ENCODE assay signal across 8 cellular contexts in genomic region chr11:64996327-64996709, GRCh38. TPM values are rescaled to one million over a fixed set of nuclear protein-coding genes. Genes with fewer than 3 reads are reported as not detected.
DNase-seq lines count a peak whose midpoint lies in the region; ATAC-seq and TF ChIP-seq lines count a peak whose summit lies in the region.
"Had no signal": no experiment of that assay in that cellular context is flagged by ENCODE, and none has a peak within 500 bp of the region (broad histone marks: within the 10 kb centered on the region; RNA-seq: fewer than 3 reads in every experiment).

No MANE protein-coding gene starts in this region.

- no peaks in the 10 kb centered on the region for H3K36me3 Mint-ChIP-seq in endodermal cell (ENCODE audit: low read depth)

- peak overlapping the region; percentile 12 to 89; a peak in 2 of 4 replicates for H4K8ac ChIP-seq in IMR-90 (ENCODE audit: low read depth in 2 of 2, low read length in 2 of 2)

- no peaks in the 10 kb centered on the region for H3K9me3 Mint-ChIP-seq in endodermal cell

- H2AK5ac ChIP-seq in IMR-90 (ENCODE audit: low read depth, low read length), result peak overlapping the region; percentile 35; the same call in 1 of the 2 replicates

- peak overlapping the region; percentile 3 for H4K5ac ChIP-seq in IMR-90 (ENCODE audit: low read depth, low read length)

- peak overlapping the region; percentile 15; the same call in 1 of the 2 replicates for H3K9ac ChIP-seq in IMR-90 (ENCODE audit: low read depth, low read length)
- H3K9ac ChIP-seq in endodermal cell (ENCODE audit: extremely low read depth, low read length, poor library complexity, severe bottlenecking), result no peak overlapping the region

- no peak for TF ChIP-seq POLR2A in IMR-90 (IDR thresholded peaks at IDR 0.05; ENCODE audit: low read depth, low read length)
- no peak for TF ChIP-seq POLR2A in sigmoid colon (IDR thresholded peaks at IDR 0.05)

- H3K27me3 Mint-ChIP-seq in endodermal cell (ENCODE audit: insufficient read depth), result no peaks in the 10 kb centered on the region

- H2BK5ac ChIP-seq in IMR-90 (ENCODE audit: low read depth, low read length, poor library complexity, severe bottlenecking), result no peak overlapping the region

- TF ChIP-seq CTCF in IMR-90 (conservative IDR thresholded peaks at IDR 0.05; ENCODE audit: low read depth, low read length) (no peak), endodermal cell (conservative IDR thresholded peaks at IDR 0.05) (no peak), sigmoid colon (IDR thresholded peaks at IDR 0.05) (no peak)

- peak overlapping the region; percentile 67; the same call in 1 of the 2 replicates for H3K23ac ChIP-seq in IMR-90 (ENCODE audit: low read depth, low read length)

- H3K4me3 ChIP-seq in IMR-90 (ENCODE audit: insufficient read depth, low read depth, low read length), result peak overlapping the region; percentile 24; the same call in 1 of the 2 replicates
- no peak overlapping the region for H3K4me3 ChIP-seq in endodermal cell (ENCODE audit: low read length)
- H3K4me3 ChIP-seq in sigmoid colon, result peak overlapping the region; percentile 31 to 55 (median 50)

- BruUV-seq in IMR-90 (replicated peaks; lab: Mats Ljungman, UMichigan), result no TSS peak

- H3K27ac ChIP-seq in IMR-90 (ENCODE audit: insufficient read depth, low read length) (no peak overlapping the region), endodermal cell (ENCODE audit: low read depth, low read length) (no peak overlapping the region), sigmoid colon (peak overlapping the region; percentile 53 to 81 (median 76))

- H3K4ac ChIP-seq in IMR-90 (ENCODE audit: low read depth, low read length), result peak overlapping the region; percentile 81

- H3K4me1 ChIP-seq in IMR-90 (ENCODE audit: control insufficient read depth, insufficient read depth, low read length), result 0 out of 2 replicates have a peak, but pooled peaks cover 4% of the 10 kb centered on the region
- H3K4me1 ChIP-seq in endodermal cell (ENCODE audit: control insufficient read depth, insufficient read depth, low read length), result no peaks in the 10 kb centered on the region
- peaks cover 0 to 26% (median 17%) of the 10 kb centered on the region in 4 donors for H3K4me1 ChIP-seq in sigmoid colon

- peak overlapping the region; percentile 54 for H3K4me2 ChIP-seq in IMR-90 (ENCODE audit: low read depth, low read length)

- WGBS in IMR-90 (ENCODE audit: extremely low coverage in 2 of 2, insufficient read length in 1 of 2), 2 experiments, result no CpG with 5 or more reads among the region's 11 CpGs
- WGBS in endodermal cell (ENCODE audit: insufficient coverage in 1 of 2, insufficient read length in 1 of 2), 2 experiments, result 80% methylated on average over 7 to 11 of the region's 11 CpGs
- WGBS in sigmoid colon, 2 donors, result 9 to 36% methylated on average over 11 of the region's 11 CpGs

- H3K14ac ChIP-seq in IMR-90 (replicated peaks; ENCODE audit: low read depth, low read length), result peak overlapping the region; percentile 29

- in situ Hi-C loops in IMR-90 (cut with MboI; ENCODE audit: low sequenced_read_pairs), result no loop called here

- peak overlapping the region; percentile 94 for H2AFZ ChIP-seq in IMR-90 (replicated peaks; ENCODE audit: low read length, poor library complexity)

- H3K36me3 ChIP-seq in IMR-90 (ENCODE audit: control insufficient read depth, insufficient read depth, low read length) (no peaks in the 10 kb centered on the region), endodermal cell (ENCODE audit: control insufficient read depth, insufficient read depth, low read length) (no peaks in the 10 kb centered on the region), sigmoid colon (no peaks in the 10 kb centered on the region)

- TF ChIP-seq EP300 in sigmoid colon (IDR thresholded peaks at IDR 0.05), result no peak

- H3K27me3 ChIP-seq in IMR-90 (ENCODE audit: control insufficient read depth, insufficient read depth, low read length) (no peaks in the 10 kb centered on the region), endodermal cell (ENCODE audit: control insufficient read depth, insufficient read depth, low read length, poor library complexity, severe bottlenecking) (no peaks in the 10 kb centered on the region), sigmoid colon (no peaks in the 10 kb centered on the region)

- H2BK20ac ChIP-seq in IMR-90 (ENCODE audit: low read depth, low read length), result no peak overlapping the region; the same call in 1 of the 2 replicates

- peak overlapping the region; percentile 5 for H3K4me3 Mint-ChIP-seq in endodermal cell

- CTCF ChIA-PET in IMR-90 (lab: Yijun Ruan, JAX), result interaction anchor here (1.2 to 1.7 kb wide), 4 partner anchors 10 to 308 kb away, joined by 3 to 6 read pairs (median 4); no protein-coding TSS in a partner anchor

- H3K56ac ChIP-seq in IMR-90 (ENCODE audit: extremely low read depth, insufficient read depth, low read length), result no peak overlapping the region

- no peaks in the 10 kb centered on the region for H3K9me3 ChIP-seq in IMR-90 (ENCODE audit: control insufficient read depth, insufficient read depth, low read length)
- H3K9me3 ChIP-seq in endodermal cell (ENCODE audit: control insufficient read depth, low read length), result no peaks in the 10 kb centered on the region
- H3K9me3 ChIP-seq in sigmoid colon, result no peaks in the 10 kb centered on the region

- H3K79me1 ChIP-seq in IMR-90 (ENCODE audit: low read depth in 1 of 2, low read length in 2 of 2), result no peaks in the 10 kb centered on the region

- no peak for ATAC-seq in IMR-90 (ENCODE audit: low read depth)

- H3K4me1 Mint-ChIP-seq in endodermal cell, result peaks cover 7% of the 10 kb centered on the region

- dilution Hi-C loops in IMR-90 (cut with HindIII; ENCODE audit: low sequenced_read_pairs, unreplicated experiment), result no loop called here

- peak overlapping the region; percentile 84 for H2AK9ac ChIP-seq in IMR-90 (replicated peaks; ENCODE audit: low read depth, low read length, poor library complexity)

- intact Hi-C loops in IMR-90 (cut with micrococcal nuclease) (loop anchor here (5.0 kb wide), 1 partner anchor 149 kb away; no protein-coding TSS in a partner anchor), sigmoid colon (cut with DNase I) (loop anchor here (2.0 to 5.0 kb wide), 3 partner anchors 44 to 150 kb away; partner anchors contain the start of gene PPP2R5B)

- H2BK15ac ChIP-seq in IMR-90 (ENCODE audit: low read depth, low read length), result peak overlapping the region; percentile 12; the same call in 1 of the 3 replicates

- H3K9me1 ChIP-seq in IMR-90 (ENCODE audit: insufficient read depth, low read length), result peaks cover 7% of the 10 kb centered on the region; the same call in 1 of the 2 replicates

- H3K18ac ChIP-seq in IMR-90 (ENCODE audit: low read depth, low read length), result no peak overlapping the region

- no peaks in the 10 kb centered on the region for H4K20me1 ChIP-seq in IMR-90 (ENCODE audit: insufficient read depth, low read length)

- POLR2A ChIA-PET in IMR-90 (lab: Charles Lee; ENCODE audit: unreplicated experiment), result interaction anchor here (0.6 kb wide), 1 partner anchor 1140 kb away, joined by 3 read pairs; no protein-coding TSS in a partner anchor

- peak overlapping the region; percentile 54 for H2BK120ac ChIP-seq in IMR-90 (ENCODE audit: low read depth, low read length)

- no peak for TF ChIP-seq RAD21 in IMR-90 (IDR thresholded peaks at IDR 0.05; ENCODE audit: low read length)

- no peak for DNase-seq in IMR-90
- no peak for DNase-seq in endodermal cell
- no peak for DNase-seq in sigmoid colon
- DNase-seq in anterior cingulate cortex (lab: John Stamatoyannopoulos, UW), result no peak
- DNase-seq in effector CD4-positive, alpha-beta T cell, result no peak
- DNase-seq in NCI-H1694 (lab: John Stamatoyannopoulos, UW), result no peak
- DNase-seq: NCI-H446 had no signal

- no peak overlapping the region for H3K27ac Mint-ChIP-seq in endodermal cell

- H4K91ac ChIP-seq in IMR-90 (ENCODE audit: insufficient read depth, low read depth, low read length), result peak overlapping the region; percentile 10; the same call in 1 of the 2 replicates

RNA-seq across cellular contexts. Expression of gene BATF2, which starts 0.5 kb away (rescaled TPM):
- total RNA-seq in IMR-90 (2012; rRNA removed) (0.36 and 0.56 TPM in 2 replicates), endodermal cell (under 1 TPM in 1 of 2 donors, not detected in 1; 0.27 TPM), sigmoid colon (1 to 10 TPM; 1.8 to 4.7 (median 3.7) TPM)
- polyA plus RNA-seq in IMR-90 (2012; rRNA removed) (1.2 and 1.6 TPM in 2 replicates), sigmoid colon (10 to 100 TPM; 11.6 to 31.3 (median 14.4) TPM)
- polyA plus RNA-seq in IMR-90 (2012; cell fraction: cytosol; rRNA removed), result 0.47 and 1.5 TPM in 2 replicates
- polyA plus RNA-seq in IMR-90 (2012; cell fraction: nucleus; rRNA removed; ENCODE audit: low replicate concordance), result 1.1 and 1.2 TPM in 2 replicates
- 0.25 TPM for polyA plus RNA-seq in endodermal cell (2013, experiment 1 of 2)
- polyA plus RNA-seq in endodermal cell (2013, experiment 2 of 2), result 0.17 TPM
- total RNA-seq: activated CD8-positive, alpha-beta memory T cell treated with anti-CD3 and anti-CD28 coated beads for 36 hours had no signal

RNA-seq across cellular contexts. Expression of gene ARL2, which starts 17.6 kb away (rescaled TPM):
- total RNA-seq in IMR-90 (2012; rRNA removed) (46.4 and 48.9 TPM in 2 replicates), endodermal cell (100 to 1,000 TPM; 127 to 199 TPM), sigmoid colon (100 to 1,000 TPM in 3 of 4 donors, 10 to 100 TPM in 1; 99.2 to 157 (median 136) TPM)
- polyA plus RNA-seq in IMR-90 (2012; rRNA removed) (152 and 168 TPM in 2 replicates), sigmoid colon (100 to 1,000 TPM in 2 of 3 donors, 10 to 100 TPM in 1; 92.9 to 124 (median 117) TPM)
- polyA plus RNA-seq in IMR-90 (2012; cell fraction: cytosol; rRNA removed), result 75.2 and 195 TPM in 2 replicates
- 54.5 and 73.7 TPM in 2 replicates for polyA plus RNA-seq in IMR-90 (2012; cell fraction: nucleus; rRNA removed; ENCODE audit: low replicate concordance)
- 160 TPM for polyA plus RNA-seq in endodermal cell (2013, experiment 1 of 2)
- polyA plus RNA-seq in endodermal cell (2013, experiment 2 of 2), result 144 TPM

RNA-seq across cellular contexts. Expression of gene MAJIN, which starts 24.4 kb away (rescaled TPM):
- total RNA-seq in IMR-90 (2012; rRNA removed), result not detected in 2 replicates
- not detected in 2 replicates for polyA plus RNA-seq in IMR-90 (2012; rRNA removed)
- polyA plus RNA-seq in IMR-90 (2012; cell fraction: cytosol; rRNA removed), result 0.04 TPM in 1 of 2 replicates, not detected in the other
- polyA plus RNA-seq in IMR-90 (2012; cell fraction: nucleus; rRNA removed; ENCODE audit: low replicate concordance), result 0.06 TPM in 1 of 2 replicates, not detected in the other
- not detected for total RNA-seq in endodermal cell
- polyA plus RNA-seq in endodermal cell (2013, experiment 1 of 2), result not detected
- not detected for polyA plus RNA-seq in endodermal cell (2013, experiment 2 of 2)
- not detected for total RNA-seq in sigmoid colon
- polyA plus RNA-seq in sigmoid colon, result under 1 TPM in 1 of 3 donors, not detected in 2; 0.25 TPM
- total RNA-seq: activated CD8-positive, alpha-beta memory T cell treated with anti-CD3 and anti-CD28 coated beads for 36 hours had no signal

RNA-seq across cellular contexts. Expression of gene SNX15, which starts 30.9 kb away (rescaled TPM):
- total RNA-seq in IMR-90 (2012; rRNA removed) (8.1 and 9.0 TPM in 2 replicates), endodermal cell (10 to 100 TPM; 14.2 to 16.4 TPM), sigmoid colon (10 to 100 TPM; 20.1 to 36.6 (median 25.2) TPM)
- polyA plus RNA-seq in IMR-90 (2012; rRNA removed) (15.2 and 16.3 TPM in 2 replicates), sigmoid colon (10 to 100 TPM; 21.8 to 31.4 (median 28.8) TPM)
- polyA plus RNA-seq in IMR-90 (2012; cell fraction: cytosol; rRNA removed), result 12.7 and 13.7 TPM in 2 replicates
- 11.7 and 14.6 TPM in 2 replicates for polyA plus RNA-seq in IMR-90 (2012; cell fraction: nucleus; rRNA removed; ENCODE audit: low replicate concordance)
- 20.9 TPM for polyA plus RNA-seq in endodermal cell (2013, experiment 1 of 2)
- 19.8 TPM for polyA plus RNA-seq in endodermal cell (2013, experiment 2 of 2)

RNA-seq across cellular contexts. Expression of gene SAC3D1, which starts 44.7 kb away (rescaled TPM):
- total RNA-seq in IMR-90 (2012; rRNA removed), result 2.8 and 2.9 TPM in 2 replicates
- polyA plus RNA-seq in IMR-90 (2012; rRNA removed), result 13.2 and 15.4 TPM in 2 replicates
- polyA plus RNA-seq in IMR-90 (2012; cell fraction: cytosol; rRNA removed), result 15.5 and 29.2 TPM in 2 replicates
- polyA plus RNA-seq in IMR-90 (2012; cell fraction: nucleus; rRNA removed; ENCODE audit: low replicate concordance), result 6.5 and 20.0 TPM in 2 replicates
- 10 to 100 TPM; 11.4 to 12.0 TPM for total RNA-seq in endodermal cell
- polyA plus RNA-seq in endodermal cell (2013, experiment 1 of 2), result 20.5 TPM
- polyA plus RNA-seq in endodermal cell (2013, experiment 2 of 2), result 19.5 TPM
- total RNA-seq in sigmoid colon, result 10 to 100 TPM in 3 of 4 donors, 1 to 10 TPM in 1; 9.1 to 17.8 (median 14.1) TPM
- 10 to 100 TPM; 10.2 to 20.3 (median 10.9) TPM for polyA plus RNA-seq in sigmoid colon

Comparison
In these comparisons a context has a peak if more than half of its experiments do, and no peak if none do; other contexts are left out.
1. H3K27ac ChIP-seq: peak in sigmoid colon (4 of 4); none in IMR-90 (single experiment) and endodermal cell (single experiment).